Comparison of ENCODE assay signal across 9 cellular contexts in genomic region chr10:92692085-92692671, GRCh38. TPM values are rescaled to one million over a fixed set of nuclear protein-coding genes. Genes with fewer than 3 reads are reported as not detected.
DNase-seq lines count a peak whose midpoint lies in the region; ATAC-seq and TF ChIP-seq lines count a peak whose summit lies in the region.
"Had no signal": no experiment of that assay in that cellular context is flagged by ENCODE, and none has a peak within 500 bp of the region (broad histone marks: within the 10 kb centered on the region; RNA-seq: fewer than 3 reads in every experiment).

No MANE protein-coding gene starts in this region.

- H3K9me2 ChIP-seq in SK-N-SH: no peaks in the 10 kb centered on the region

- peaks cover 45% of the 10 kb centered on the region for H3K4me1 Mint-ChIP-seq in dendritic cell treated with granulocyte-macrophage colony-stimulating factor and Interleukin-4, amounts not matched to agents 40 ng/mL and 50 ng/mL, for 4 days (ENCODE audit: low read depth)

- dilution Hi-C loops in mammary epithelial cell (cut with HindIII; ENCODE audit: low sequenced_read_pairs): no loop called here

- WGBS in heart right ventricle, 2 donors: 30 to 50% methylated on average over 34 of the region's 34 CpGs
- 45% methylated on average over 34 of the region's 34 CpGs for WGBS in urinary bladder
- WGBS in mammary epithelial cell (ENCODE audit: low coverage, missing lambda C conversion rate): 91% methylated on average over 9 of the region's 34 CpGs
- 89% methylated on average over 32 of the region's 34 CpGs for WGBS in SK-N-SH (ENCODE audit: low lambda C conversion rate)

- peaks cover 0 to 41% (median 5%) of the 10 kb centered on the region in 9 donors for H3K36me3 ChIP-seq in heart right ventricle
- peaks cover 3% of the 10 kb centered on the region for H3K36me3 ChIP-seq in muscle layer of colon (ENCODE audit: insufficient read depth, low read length)
- H3K36me3 ChIP-seq in urinary bladder (ENCODE audit: insufficient read depth): peaks cover 2% of the 10 kb centered on the region
- no peaks in the 10 kb centered on the region for H3K36me3 ChIP-seq in mammary epithelial cell (ENCODE audit: insufficient read depth, low read length)
- H3K36me3 ChIP-seq in SK-N-SH (replicated peaks in 1 of 2; ENCODE audit: control insufficient read depth in 1 of 2, insufficient read depth in 2 of 2, low read length in 1 of 2): no peaks in the 10 kb centered on the region

- CTCF ChIA-PET in mammary epithelial cell (lab: Charles Lee; ENCODE audit: low non-redundant PET): no interaction called here
- CTCF ChIA-PET in SK-N-SH (lab: Yijun Ruan, JAX): interaction anchor here (1.8 kb wide), 1 partner anchor 175 kb away, joined by 4 read pairs; no protein-coding TSS in a partner anchor

- no peak for TF ChIP-seq EP300 in SK-N-SH (IDR thresholded peaks at IDR 0.05; ENCODE audit: borderline replicate concordance in 1 of 2, low read depth in 1 of 2, low read length in 1 of 2)

- no peak for TF ChIP-seq RAD21 in SK-N-SH (IDR thresholded peaks at IDR 0.05; ENCODE audit: low read length)

- in situ Hi-C loops in mammary epithelial cell (cut with MboI; ENCODE audit: low sequenced_read_pairs in 2 of 2): no loop called here

- H3K27me3 ChIP-seq in heart right ventricle (peaks cover 0 to 90% (median 75%) of the 10 kb centered on the region in 7 donors), muscle layer of colon (ENCODE audit: control insufficient read depth in 1 of 2, insufficient read depth in 2 of 2, low read length in 2 of 2) (peaks cover 0 to 28% of the 10 kb centered on the region in 2 donors), mammary epithelial cell (ENCODE audit: insufficient read depth, low read length) (peaks cover 16% of the 10 kb centered on the region), SK-N-SH (ENCODE audit: insufficient read depth) (no peaks in the 10 kb centered on the region)
- H3K27me3 ChIP-seq: SJSA1 had no signal

- intact Hi-C loops in heart right ventricle (cut with DNase I): loop anchor here in 6 of 10 donors (5.0 to 10.0 kb wide), 7 partner anchors 65 to 185 kb away; partner anchors contain the start of gene EXOC6 (in 1 of the 6)
- intact Hi-C loops in left ventricle myocardium superior (cut with micrococcal nuclease): no loop called here
- intact Hi-C loops in dendritic cell treated with granulocyte-macrophage colony-stimulating factor and Interleukin-4, amounts not matched to agents 40 ng/mL and 50 ng/mL, for 4 days (cut with micrococcal nuclease): loop anchor here (5.0 kb wide), 1 partner anchor 65 kb away; no protein-coding TSS in a partner anchor
- intact Hi-C loops in mammary epithelial cell (cut with micrococcal nuclease): no loop called here

- H3K9me3 ChIP-seq in heart right ventricle (no peaks in the 10 kb centered on the region), muscle layer of colon (ENCODE audit: low read length) (no peaks in the 10 kb centered on the region), mammary epithelial cell (replicated peaks; ENCODE audit: insufficient read depth, low read length) (no peaks in the 10 kb centered on the region), SK-N-SH (no peaks in the 10 kb centered on the region)
- H3K9me3 ChIP-seq: SJSA1 had no signal

- ATAC-seq in heart right ventricle (no peak), left ventricle myocardium superior (no peak)

- no peaks in the 10 kb centered on the region for H3K79me2 ChIP-seq in mammary epithelial cell (ENCODE audit: insufficient read depth, low read length)
- H3K79me2 ChIP-seq in SK-N-SH (ENCODE audit: insufficient read depth): no peaks in the 10 kb centered on the region

- DNase-seq in heart right ventricle (peak in 1 of 2 donors; percentile 21), left ventricle myocardium superior (no peak), LoVo (ENCODE audit: low spot score) (no peak), mammary epithelial cell (no peak), SK-N-SH (no peak)

- peaks cover 8% of the 10 kb centered on the region for H3F3A ChIP-seq in SK-N-SH (replicated peaks; ENCODE audit: insufficient read depth)

- TF ChIP-seq CTCF in heart right ventricle (IDR thresholded peaks at IDR 0.05) (no peak), mammary epithelial cell (conservative IDR thresholded peaks at IDR 0.05 in 1 of 2, IDR thresholded peaks at IDR 0.05 in 1 of 2; ENCODE audit: extremely low read depth in 1 of 2, insufficient read depth in 1 of 2, low read depth in 1 of 2, low read length in 2 of 2) (no peak), SK-N-SH (IDR thresholded peaks at IDR 0.05) (no peak)

- peak overlapping the region; percentile 18 to 78 (median 67) for H3K4me3 ChIP-seq in heart right ventricle
- H3K4me3 ChIP-seq in muscle layer of colon (ENCODE audit: low read depth in 1 of 2, low read length in 2 of 2): peak overlapping the region; percentile 10 to 41
- no peak overlapping the region for H3K4me3 ChIP-seq in urinary bladder (ENCODE audit: low read depth, low read length)
- H3K4me3 ChIP-seq in mammary epithelial cell (replicated peaks in 1 of 3; ENCODE audit: insufficient read depth in 1 of 3, low read depth in 2 of 3, low read length in 3 of 3): no peak overlapping the region
- no peak overlapping the region for H3K4me3 ChIP-seq in SK-N-SH (ENCODE audit: low read depth in 2 of 2, low read length in 1 of 2)
- H3K4me3 ChIP-seq: SJSA1 had no signal

- no peaks in the 10 kb centered on the region for H3K9me3 Mint-ChIP-seq in dendritic cell treated with granulocyte-macrophage colony-stimulating factor and Interleukin-4, amounts not matched to agents 40 ng/mL and 50 ng/mL, for 4 days

- peak overlapping the region; percentile 92 for H3K4me3 Mint-ChIP-seq in dendritic cell treated with granulocyte-macrophage colony-stimulating factor and Interleukin-4, amounts not matched to agents 40 ng/mL and 50 ng/mL, for 4 days

- H3K27me3 Mint-ChIP-seq in dendritic cell treated with granulocyte-macrophage colony-stimulating factor and Interleukin-4, amounts not matched to agents 40 ng/mL and 50 ng/mL, for 4 days: peaks cover 5% of the 10 kb centered on the region

- H2AFZ ChIP-seq in mammary epithelial cell (ENCODE audit: low read depth, low read length) (no peak overlapping the region), SK-N-SH (ENCODE audit: low read depth) (no peak overlapping the region)

- H3K4me1 ChIP-seq in heart right ventricle: peaks cover 0 to 42% (median 25%) of the 10 kb centered on the region in 9 donors
- peaks cover 5% of the 10 kb centered on the region for H3K4me1 ChIP-seq in muscle layer of colon (ENCODE audit: insufficient read depth, low read length)
- H3K4me1 ChIP-seq in urinary bladder (ENCODE audit: insufficient read depth): peaks cover 3% of the 10 kb centered on the region
- peaks cover 6% of the 10 kb centered on the region for H3K4me1 ChIP-seq in mammary epithelial cell (ENCODE audit: insufficient read depth, low read length)
- H3K4me1 ChIP-seq in SK-N-SH (ENCODE audit: control insufficient read depth in 1 of 2, insufficient read depth in 2 of 2, low read depth in 1 of 2, low read length in 1 of 2): peaks cover 4 to 5% of the 10 kb centered on the region in 2 experiments; a peak in 2 of 4 replicates

- H3K27ac Mint-ChIP-seq in dendritic cell treated with granulocyte-macrophage colony-stimulating factor and Interleukin-4, amounts not matched to agents 40 ng/mL and 50 ng/mL, for 4 days: peak overlapping the region; percentile 96

- peaks cover 53% of the 10 kb centered on the region for H3K36me3 Mint-ChIP-seq in dendritic cell treated with granulocyte-macrophage colony-stimulating factor and Interleukin-4, amounts not matched to agents 40 ng/mL and 50 ng/mL, for 4 days (ENCODE audit: low read depth)

- H4K20me1 ChIP-seq in mammary epithelial cell (ENCODE audit: insufficient read depth, low read length): no peaks in the 10 kb centered on the region
- H4K20me1 ChIP-seq in SK-N-SH (ENCODE audit: insufficient read depth): no peaks in the 10 kb centered on the region

- no TSS peak for BruUV-seq in mammary epithelial cell (replicated peaks; lab: Mats Ljungman, UMichigan)

- H3K9ac ChIP-seq in muscle layer of colon (ENCODE audit: low read length) (no peak overlapping the region), mammary epithelial cell (ENCODE audit: insufficient read depth, low read length) (no peak overlapping the region), SK-N-SH (no peak overlapping the region)

- H3K4me2 ChIP-seq in mammary epithelial cell (ENCODE audit: insufficient read depth, low read depth, low read length) (no peak overlapping the region), SK-N-SH (no peak overlapping the region)

- POLR2A ChIA-PET in SK-N-SH (lab: Yijun Ruan, JAX): no interaction called here

- H3K27ac ChIP-seq in heart right ventricle (peak overlapping the region in 9 of 10 donors; percentile 57 to 95 (median 93)), muscle layer of colon (ENCODE audit: low read depth, low read length) (no peak overlapping the region), urinary bladder (ENCODE audit: low read depth) (peak overlapping the region; percentile 14), mammary epithelial cell (ENCODE audit: insufficient read depth, low read depth, low read length) (no peak overlapping the region), SK-N-SH (ENCODE audit: low read depth in 2 of 2, low read length in 1 of 2) (no peak overlapping the region)
- H3K27ac ChIP-seq: SJSA1 had no signal

TF ChIP-seq in SK-N-SH, 30 proteins besides CTCF, POLR2A, EP300 and RAD21 (continues in another document):
- TF ChIP-seq MXI1 (IDR thresholded peaks at IDR 0.05; ENCODE audit: low read depth, low read length) (no peak), SMC3 (IDR thresholded peaks at IDR 0.05; ENCODE audit: low read depth, low read length) (no peak), USF1 (IDR thresholded peaks at IDR 0.05; ENCODE audit: borderline replicate concordance, low read depth) (no peak), YY1 (IDR thresholded peaks at IDR 0.05; ENCODE audit: low read depth) (no peak), POLR2AphosphoS5 (IDR thresholded peaks at IDR 0.05; ENCODE audit: low read depth, low read length) (no peak), NFIC (IDR thresholded peaks at IDR 0.05; ENCODE audit: borderline replicate concordance) (no peak), TAF1 (IDR thresholded peaks at IDR 0.05; ENCODE audit: borderline replicate concordance, low read depth, low read length) (no peak), ELF1 (IDR thresholded peaks at IDR 0.05) (no peak)

RNA-seq across cellular contexts. Expression of gene HHEX, which starts 2.4 kb away (rescaled TPM):
- total RNA-seq in heart right ventricle: 1 to 10 TPM; 1.8 to 8.7 (median 4.3) TPM
- polyA plus RNA-seq in heart right ventricle: 1 to 10 TPM; 3.8 to 5.2 TPM
- total RNA-seq in left ventricle myocardium superior: 2.7 TPM
- total RNA-seq in urinary bladder: 6.7 TPM
- 15.3 TPM for polyA plus RNA-seq in urinary bladder
- total RNA-seq in mammary epithelial cell: under 1 TPM; 0.28 to 0.33 TPM
- 0.16 TPM for polyA plus RNA-seq in mammary epithelial cell
- polyA minus RNA-seq in mammary epithelial cell: not detected
- polyA plus RNA-seq in SK-N-SH (2012; rRNA removed): 0.75 and 1.1 TPM in 2 replicates
- polyA plus RNA-seq in SK-N-SH (2012; cell fraction: cytosol; rRNA removed): 1.2 and 1.3 TPM in 2 replicates
- polyA plus RNA-seq in SK-N-SH (2012; cell fraction: nucleus; rRNA removed): 2.1 and 2.3 TPM in 2 replicates

Comparison
In these comparisons a context has a peak if more than half of its experiments do, and no peak if none do; other contexts are left out.
1. intact Hi-C loops: an anchor here in heart right ventricle (5.0 to 10.0 kb wide) and dendritic cell treated with granulocyte-macrophage colony-stimulating factor and Interleukin-4, amounts not matched to agents 40 ng/mL and 50 ng/mL, for 4 days (5.0 kb wide); none called in left ventricle myocardium superior and mammary epithelial cell.
2. H3K27ac ChIP-seq: peak in heart right ventricle (9 of 10) and urinary bladder (single experiment); none in muscle layer of colon (single experiment), mammary epithelial cell (single experiment) and SK-N-SH (0 of 2).
3. H3K4me3 ChIP-seq: peak in heart right ventricle (10 of 10) and muscle layer of colon (2 of 2); none in urinary bladder (single experiment), mammary epithelial cell (0 of 3) and SK-N-SH (0 of 2).